24 cellular contexts compared by ENCODE assay signal in genomic region chr3:4846529-4846928, GRCh38.
A peak's percentile ranks its signal among the peaks of the same experiment; 100 is the strongest.
DNase-seq lines count a peak whose midpoint lies in the region; ATAC-seq, FAIRE-seq and TF ChIP-seq lines count a peak whose summit lies in the region.
"Had no signal": no experiment of that assay in that cellular context is flagged by ENCODE, and none has a peak within 500 bp of the region (broad histone marks: within the 10 kb centered on the region; RNA-seq: fewer than 3 reads in every experiment).

No MANE protein-coding gene starts in this region.

- peaks cover 8% of the 10 kb centered on the region for H3K9me3 Mint-ChIP-seq in activated naive CD4-positive, alpha-beta T cell treated with anti-CD3 and anti-CD28 coated beads, Interleukin-2, amount 10 ng/mL, durations not matched to agents 7 days and 5 days
- peaks cover 4% of the 10 kb centered on the region for H3K9me3 Mint-ChIP-seq in activated CD8-positive, alpha-beta T cell treated with anti-CD3 and anti-CD28 coated beads, Interleukin-2, amount 10 ng/mL, durations not matched to agents 7 days and 5 days (ENCODE audit: insufficient read depth)
- H3K9me3 Mint-ChIP-seq in naive thymus-derived CD8-positive, alpha-beta T cell, result no peaks in the 10 kb centered on the region
- H3K9me3 Mint-ChIP-seq: HFFc6 had no signal

- no peaks in the 10 kb centered on the region for H3K79me2 ChIP-seq in KMS-11 (ENCODE audit: insufficient read depth, low read depth)

- intact Hi-C loops in prostate gland (cut with DNase I), result no loop called here

- H3K9ac ChIP-seq in KMS-11, result no peak overlapping the region

- H3K4me3 Mint-ChIP-seq in activated naive CD4-positive, alpha-beta T cell treated with anti-CD3 and anti-CD28 coated beads, Interleukin-2, amount 10 ng/mL, durations not matched to agents 7 days and 5 days, result no peak overlapping the region
- peak overlapping the region; percentile 17 for H3K4me3 Mint-ChIP-seq in activated CD8-positive, alpha-beta T cell treated with anti-CD3 and anti-CD28 coated beads, Interleukin-2, amount 10 ng/mL, durations not matched to agents 7 days and 5 days
- peak overlapping the region in 2 of 10 donors; percentile 12 to 15 for H3K4me3 Mint-ChIP-seq in naive thymus-derived CD8-positive, alpha-beta T cell
- H3K4me3 Mint-ChIP-seq: HFFc6 had no signal

- peak overlapping the region; percentile 78 for H3K27ac Mint-ChIP-seq in activated naive CD4-positive, alpha-beta T cell treated with anti-CD3 and anti-CD28 coated beads, Interleukin-2, amount 10 ng/mL, durations not matched to agents 7 days and 5 days
- H3K27ac Mint-ChIP-seq in activated CD8-positive, alpha-beta T cell treated with anti-CD3 and anti-CD28 coated beads, Interleukin-2, amount 10 ng/mL, durations not matched to agents 7 days and 5 days, result peak overlapping the region; percentile 75
- H3K27ac Mint-ChIP-seq in naive thymus-derived CD8-positive, alpha-beta T cell, result peak overlapping the region in 9 of 10 donors; percentile 38 to 94 (median 79)
- H3K27ac Mint-ChIP-seq: HFFc6 had no signal

- no peaks in the 10 kb centered on the region for H3K27me3 Mint-ChIP-seq in activated naive CD4-positive, alpha-beta T cell treated with anti-CD3 and anti-CD28 coated beads, Interleukin-2, amount 10 ng/mL, durations not matched to agents 7 days and 5 days
- no peaks in the 10 kb centered on the region for H3K27me3 Mint-ChIP-seq in activated CD8-positive, alpha-beta T cell treated with anti-CD3 and anti-CD28 coated beads, Interleukin-2, amount 10 ng/mL, durations not matched to agents 7 days and 5 days (ENCODE audit: low read depth)
- H3K27me3 Mint-ChIP-seq in naive thymus-derived CD8-positive, alpha-beta T cell, result no peaks in the 10 kb centered on the region

- no peak overlapping the region for H2AFZ ChIP-seq in KMS-11 (ENCODE audit: low read depth)

- H3K4me1 ChIP-seq in KMS-11 (ENCODE audit: low read depth, poor library complexity, severe bottlenecking) (peaks cover 53% of the 10 kb centered on the region), prostate gland (replicated peaks) (no peaks in the 10 kb centered on the region)
- H3K4me1 ChIP-seq: SJCRH30 had no signal

- no peaks in the 10 kb centered on the region for H3K27me3 ChIP-seq in KMS-11 (ENCODE audit: insufficient read depth, low read depth)
- H3K27me3 ChIP-seq in prostate gland (replicated peaks; ENCODE audit: insufficient read depth), result no peaks in the 10 kb centered on the region
- H3K27me3 ChIP-seq: SJCRH30, tibial nerve had no signal

- ATAC-seq in activated CD8-positive, alpha-beta T cell treated with anti-CD3 and anti-CD28 coated beads, Interleukin-2, amount 10 ng/mL, durations not matched to agents 7 days and 5 days, result no peak
- ATAC-seq in naive thymus-derived CD8-positive, alpha-beta T cell, result no peak

- H3K4me2 ChIP-seq in KMS-11, result peak overlapping the region; percentile 67; the same call in 1 of the 2 replicates
- H3K4me2 ChIP-seq: smooth muscle cell had no signal

- FAIRE-seq in D721Med (lab: Jason Lieb, UNC), result no peak
- FAIRE-seq: endothelial cell of umbilical vein, RCC 7860 had no signal

- WGBS in prostate gland, result 79% methylated on average over 4 of the region's 4 CpGs

- DNase-seq in activated naive CD4-positive, alpha-beta T cell treated with anti-CD3 and anti-CD28 coated beads, Interleukin-2, amount 10 ng/mL, durations not matched to agents 7 days and 5 days, result no peak
- DNase-seq in activated naive CD4-positive, alpha-beta T cell treated with Interleukin-2 at 50 U/mL for 16 hours, result no peak
- no peak for DNase-seq in activated CD8-positive, alpha-beta T cell treated with anti-CD3 and anti-CD28 coated beads, Interleukin-2, amount 10 ng/mL, durations not matched to agents 7 days and 5 days
- no peak for DNase-seq in naive thymus-derived CD8-positive, alpha-beta T cell
- DNase-seq in NCI-H2029 treated with DMSO at 0.1 percent for 48 hours (lab: John Stamatoyannopoulos, UW) (no peak), D721Med (ENCODE audit: insufficient read length, low spot score) (no peak), prostate gland (ENCODE audit: low spot score) (no peak)
- DNase-seq: anterior cingulate cortex; dermis blood vessel endothelial cell; DMS79; HFFc6; KBM-7; mesenchymal stem cell; NCI-H187 treated with DMSO at 0.1 percent for 48 hours; NCI-H510A; retina; SJCRH30; stimulated activated naive CD4-positive, alpha-beta T cell treated with Interleukin-2 at 50 U/mL for 16 hours had no signal

- H3K4me3 ChIP-seq in KMS-11 (IDR thresholded peaks at IDR 0.05; ENCODE audit: insufficient read depth, low read depth, low read length), result no peak overlapping the region
- no peak overlapping the region for H3K4me3 ChIP-seq in prostate gland
- H3K4me3 ChIP-seq: GM12878, SJCRH30, smooth muscle cell, tibial nerve had no signal

- H3K4me1 Mint-ChIP-seq in activated naive CD4-positive, alpha-beta T cell treated with anti-CD3 and anti-CD28 coated beads, Interleukin-2, amount 10 ng/mL, durations not matched to agents 7 days and 5 days, result peaks cover 99% of the 10 kb centered on the region
- H3K4me1 Mint-ChIP-seq in activated CD8-positive, alpha-beta T cell treated with anti-CD3 and anti-CD28 coated beads, Interleukin-2, amount 10 ng/mL, durations not matched to agents 7 days and 5 days (ENCODE audit: low read depth), result peaks cover 97% of the 10 kb centered on the region
- H3K4me1 Mint-ChIP-seq in naive thymus-derived CD8-positive, alpha-beta T cell, result peaks cover 45 to 95% (median 93%) of the 10 kb centered on the region in 4 donors

- no peak for TF ChIP-seq POLR2A in prostate gland (IDR thresholded peaks at IDR 0.05)

- peaks cover 46% of the 10 kb centered on the region for H3K36me3 Mint-ChIP-seq in activated naive CD4-positive, alpha-beta T cell treated with anti-CD3 and anti-CD28 coated beads, Interleukin-2, amount 10 ng/mL, durations not matched to agents 7 days and 5 days
- peaks cover 48% of the 10 kb centered on the region for H3K36me3 Mint-ChIP-seq in activated CD8-positive, alpha-beta T cell treated with anti-CD3 and anti-CD28 coated beads, Interleukin-2, amount 10 ng/mL, durations not matched to agents 7 days and 5 days (ENCODE audit: low read depth)
- peaks cover 0 to 7% (median 4%) of the 10 kb centered on the region in 3 donors for H3K36me3 Mint-ChIP-seq in naive thymus-derived CD8-positive, alpha-beta T cell

- H4K20me1 ChIP-seq in KMS-11 (ENCODE audit: insufficient read depth), result no peaks in the 10 kb centered on the region

- POLR2A ChIA-PET in activated CD8-positive, alpha-beta T cell treated with anti-CD3 and anti-CD28 coated beads, Interleukin-2, amount 10 ng/mL, durations not matched to agents 7 days and 5 days (lab: Charles Lee), result interaction anchor here (0.7 to 10.2 kb wide), 3 partner anchors 16 to 134 kb away, joined by 5 to 250 read pairs (median 237); partner anchors contain the start of gene BHLHE40
- POLR2A ChIA-PET in naive thymus-derived CD8-positive, alpha-beta T cell (lab: Charles Lee), result interaction anchor here (1.0 kb wide), 1 partner anchor 9 kb away, joined by 4 read pairs; no protein-coding TSS in a partner anchor

- CTCF ChIA-PET in activated naive CD4-positive, alpha-beta T cell treated with anti-CD3 and anti-CD28 coated beads, Interleukin-2, amount 10 ng/mL, durations not matched to agents 7 days and 5 days (lab: Charles Lee), result interaction anchor here (0.8 to 1.8 kb wide), 4 partner anchors 11 to 135 kb away, joined by 3 to 10 read pairs (median 4); partner anchors contain the start of gene BHLHE40
- CTCF ChIA-PET in activated CD8-positive, alpha-beta T cell treated with anti-CD3 and anti-CD28 coated beads, Interleukin-2, amount 10 ng/mL, durations not matched to agents 7 days and 5 days (lab: Charles Lee), result interaction anchor here (0.9 to 7.3 kb wide), 10 partner anchors 10 to 138 kb away, joined by 3 to 53 read pairs (median 6); partner anchors contain the start of gene BHLHE40

- TF ChIP-seq CTCF in KMS-11 (conservative IDR thresholded peaks at IDR 0.05; ENCODE audit: low read depth, low read length) (no peak), D721Med (IDR thresholded peaks at IDR 0.05; ENCODE audit: insufficient read depth, missing control alignments) (no peak), prostate gland (IDR thresholded peaks at IDR 0.05) (no peak)

- H3K36me3 ChIP-seq in KMS-11 (ENCODE audit: insufficient read depth) (no peaks in the 10 kb centered on the region), prostate gland (no peaks in the 10 kb centered on the region)
- H3K36me3 ChIP-seq: SJCRH30, tibial nerve had no signal

- no peaks in the 10 kb centered on the region for H3K9me3 ChIP-seq in prostate gland
- H3K9me3 ChIP-seq: SJCRH30, tibial nerve had no signal

- H3K27ac ChIP-seq in KMS-11 (no peak overlapping the region), prostate gland (no peak overlapping the region)
- H3K27ac ChIP-seq: SJCRH30 had no signal
